ENCODE assay signal across 8 cellular contexts in the genomic region with DNA sequence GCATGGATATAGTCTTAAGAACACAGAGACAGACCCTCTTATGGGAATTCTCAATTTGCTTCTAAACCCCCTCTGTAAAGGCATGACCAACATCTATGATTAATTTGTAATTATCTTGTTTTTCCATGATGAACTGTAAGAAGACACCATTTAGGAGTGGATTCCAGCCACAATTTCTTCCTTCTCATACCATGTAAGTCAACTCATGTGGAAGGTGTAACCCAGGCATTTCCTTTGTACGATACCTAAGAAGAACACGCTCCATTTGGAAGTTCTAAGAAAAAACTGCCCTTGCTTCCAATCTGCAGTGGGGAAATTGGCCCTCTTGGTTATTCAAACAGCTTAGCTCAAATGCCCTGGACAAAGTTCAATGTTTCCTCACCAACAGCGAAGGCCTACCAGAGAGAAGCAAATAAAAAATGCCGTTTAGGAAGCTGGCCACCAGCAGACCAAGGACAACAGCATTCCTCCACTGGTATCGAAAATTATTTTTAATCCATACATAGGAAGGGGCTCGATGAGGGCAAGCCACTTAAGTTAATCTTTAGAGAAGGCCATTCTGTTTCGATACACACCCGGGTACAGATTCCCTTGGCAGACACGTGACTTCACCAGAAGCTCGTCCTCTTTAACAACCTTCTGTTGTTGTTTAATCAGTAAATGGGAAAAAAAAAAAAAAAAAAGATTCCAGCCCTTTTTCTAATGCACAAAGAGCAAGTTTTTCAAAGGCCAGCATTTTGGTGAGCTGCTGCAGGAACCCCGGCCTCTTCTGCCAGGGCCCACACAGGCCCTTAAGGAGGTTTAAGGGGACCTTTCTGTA. TPM values are rescaled to one million over a fixed set of nuclear protein-coding genes. Genes with fewer than 3 reads are reported as not detected.
DNase-seq lines count a peak whose midpoint lies in the region; ATAC-seq and TF ChIP-seq lines count a peak whose summit lies in the region.

No MANE protein-coding gene starts in this region.

- no peaks in the 10 kb centered on the region for H3K9me3 ChIP-seq in stomach

- H3K27ac ChIP-seq in HL-60 (replicated peaks): peak overlapping the region; percentile 72
- H3K27ac ChIP-seq in stomach: peak overlapping the region; percentile 92 to 97 (median 95)

- H3K27me3 ChIP-seq in HL-60 (ENCODE audit: insufficient read depth, poor library complexity, severe bottlenecking) (no peaks in the 10 kb centered on the region), stomach (no peaks in the 10 kb centered on the region)

- H3K4me3 ChIP-seq in HL-60 (replicated peaks; ENCODE audit: insufficient read depth, low read length) (no peak overlapping the region), astrocyte of the spinal cord (ENCODE audit: low read depth, low read length) (peak overlapping the region; percentile 21), stomach (peak overlapping the region; percentile 84 to 97 (median 90))

- no peak for ATAC-seq in HG02981 (IDR thresholded peaks at IDR 0.05; ENCODE audit: unreplicated experiment)

- in situ Hi-C loops in astrocyte of the spinal cord (cut with HindIII; ENCODE audit: low sequenced_read_pairs) (no loop called here), GM13977 (cut with MboI; ENCODE audit: low pct_unique_long_range_greater_than_20kb, low sequenced_read_pairs, unreplicated experiment) (no loop called here)

- WGBS in stomach, 5 donors: 15 to 23% (median 22%) methylated on average over 11 of the region's 11 CpGs

- TF ChIP-seq EP300 in stomach (IDR thresholded peaks at IDR 0.05): no peak

- DNase-seq in HL-60 (ENCODE audit: low read depth in 1 of 2, low spot score in 1 of 2): no peak
- DNase-seq in astrocyte of the spinal cord (ENCODE audit: low read depth, low spot score): peak; percentile 48
- DNase-seq in inferior parietal cortex (ENCODE audit: extremely low spot score): peak; percentile 63
- DNase-seq in stomach: peak; percentile 41
- DNase-seq in GM10266 (ENCODE audit: extremely low spot score): no peak
- no peak for DNase-seq in GM13977 (ENCODE audit: low spot score)
- no peak for DNase-seq in NCI-H2171 treated with DMSO at 0.1 percent for 48 hours (lab: John Stamatoyannopoulos, UW)

- peaks cover 31 to 50% (median 37%) of the 10 kb centered on the region in 4 donors for H3K4me1 ChIP-seq in stomach

- TF ChIP-seq CTCF in HL-60 (IDR thresholded peaks at IDR 0.05; ENCODE audit: insufficient read depth, low read length): no peak
- no peak for TF ChIP-seq CTCF in astrocyte of the spinal cord (IDR thresholded peaks at IDR 0.05; ENCODE audit: low read depth, low read length)
- no peak for TF ChIP-seq CTCF in stomach (IDR thresholded peaks at IDR 0.05)
- no peak for TF ChIP-seq CTCF in GM10266 (IDR thresholded peaks at IDR 0.05; ENCODE audit: control insufficient read depth, insufficient read depth, low read depth, missing control alignments)
- TF ChIP-seq CTCF in GM13977 (IDR thresholded peaks at IDR 0.05; ENCODE audit: extremely low read depth, insufficient read depth, missing control alignments): no peak

- H3K36me3 ChIP-seq in stomach: peaks cover 0 to 12% (median 9%) of the 10 kb centered on the region in 4 donors

- TF ChIP-seq POLR2A in stomach (IDR thresholded peaks at IDR 0.05): no peak

- intact Hi-C loops in stomach (cut with DNase I; ENCODE audit: low total_unique reads): no loop called here

RNA-seq across cellular contexts. Expression of a gene that starts 2.6 kb away (rescaled TPM):
- 10 to 100 TPM; 17.7 to 69.4 (median 23.7) TPM for total RNA-seq in stomach
- polyA plus RNA-seq in stomach: 10 to 100 TPM; 11.2 to 19.6 (median 12.9) TPM

RNA-seq across cellular contexts. Expression of a gene that starts 2.6 kb away (rescaled TPM):
- total RNA-seq in stomach: 10 to 100 TPM; 11.1 to 61.4 (median 31.2) TPM
- 10 to 100 TPM; 10.9 to 20.2 (median 13.9) TPM for polyA plus RNA-seq in stomach

Comparison
In these comparisons a context has a peak if more than half of its experiments do, and no peak if none do; other contexts are left out.
1. DNase-seq: peak in astrocyte of the spinal cord (single experiment), inferior parietal cortex (single experiment) and stomach (single experiment); none in HL-60 (0 of 2), GM10266 (single experiment), GM13977 (single experiment) and NCI-H2171 treated with DMSO at 0.1 percent for 48 hours (single experiment).